18 cellular contexts compared by ENCODE assay signal in genomic region chr5:45383985-45384384, GRCh38.
DNase-seq lines count a peak whose midpoint lies in the region; ATAC-seq, FAIRE-seq and TF ChIP-seq lines count a peak whose summit lies in the region.
"Had no signal": no experiment of that assay in that cellular context is flagged by ENCODE, and none has a peak within 500 bp of the region (broad histone marks: within the 10 kb centered on the region; RNA-seq: fewer than 3 reads in every experiment).

No MANE protein-coding gene starts in this region.

- WGBS in right lobe of liver (ENCODE audit: insufficient coverage, low coverage, low lambda C conversion rate, missing lambda C conversion rate): 43% methylated on average over 2 of the region's 2 CpGs

- POLR2A ChIA-PET in A673 (lab: Charles Lee; ENCODE audit: low non-redundant PET): no interaction called here
- POLR2A ChIA-PET in endothelial cell of umbilical vein (lab: Charles Lee): no interaction called here

- H3K36me3 ChIP-seq in A673 (ENCODE audit: insufficient read depth, low read length, poor library complexity, severe bottlenecking): no peaks in the 10 kb centered on the region
- no peaks in the 10 kb centered on the region for H3K36me3 ChIP-seq in RWPE2 (ENCODE audit: low read depth)
- no peaks in the 10 kb centered on the region for H3K36me3 ChIP-seq in endothelial cell of umbilical vein (ENCODE audit: control insufficient read depth in 2 of 2, extremely low read depth in 1 of 2, insufficient read depth in 2 of 2, low read length in 2 of 2)
- H3K36me3 ChIP-seq in right lobe of liver: no peaks in the 10 kb centered on the region
- H3K36me3 ChIP-seq: BLaER1 had no signal

- peaks cover 40% of the 10 kb centered on the region for H3K4me1 ChIP-seq in A673 (ENCODE audit: insufficient read depth, low read length, poor library complexity, severe bottlenecking)
- H3K4me1 ChIP-seq in RWPE2 (ENCODE audit: insufficient read depth, poor library complexity, severe bottlenecking): peaks cover 45% of the 10 kb centered on the region
- H3K4me1 ChIP-seq in endothelial cell of umbilical vein (ENCODE audit: control insufficient read depth, extremely low read depth, insufficient read depth, low read length): peaks cover 29% of the 10 kb centered on the region
- H3K4me1 ChIP-seq in right lobe of liver: no peaks in the 10 kb centered on the region
- H3K4me1 ChIP-seq: A549, BLaER1 had no signal

- H3K9me1 ChIP-seq in endothelial cell of umbilical vein (replicated peaks; ENCODE audit: control insufficient read depth, extremely low read depth, insufficient read depth, low read length): no peaks in the 10 kb centered on the region

- CTCF ChIA-PET in A673 (lab: Charles Lee) (no interaction called here), endothelial cell of umbilical vein (lab: Charles Lee) (interaction anchor here (3.1 kb wide), 1 partner anchor 18 kb away, joined by 8 read pairs; no protein-coding TSS in a partner anchor)

- H3K9ac ChIP-seq in endothelial cell of umbilical vein (replicated peaks; ENCODE audit: extremely low read depth, insufficient read depth, low read length): no peak overlapping the region
- H3K9ac ChIP-seq: BLaER1 had no signal

- TF ChIP-seq CTCF in A673 (conservative IDR thresholded peaks at IDR 0.05; ENCODE audit: low read depth, low read length) (no peak), RWPE2 (IDR thresholded peaks at IDR 0.05; ENCODE audit: poor library complexity, severe bottlenecking) (no peak), endothelial cell of umbilical vein (IDR thresholded peaks at IDR 0.05; ENCODE audit: extremely low read depth in 1 of 2, insufficient read depth in 1 of 2, low read depth in 1 of 2, low read length in 2 of 2) (no peak), right lobe of liver (IDR thresholded peaks at IDR 0.05) (no peak)

- H3K4me2 ChIP-seq in endothelial cell of umbilical vein (ENCODE audit: insufficient read depth, low read length): no peak overlapping the region
- H3K4me2 ChIP-seq: A549, BLaER1 had no signal

- H3K4me3 ChIP-seq in A673 (ENCODE audit: low read depth, low read length, poor library complexity, severe bottlenecking) (no peak overlapping the region), RWPE2 (ENCODE audit: severe bottlenecking) (no peak overlapping the region), endothelial cell of umbilical vein (replicated peaks in 1 of 3; ENCODE audit: insufficient read depth in 1 of 3, low read depth in 1 of 3, low read length in 3 of 3) (no peak overlapping the region), right lobe of liver (no peak overlapping the region)
- H3K4me3 ChIP-seq: A549, BLaER1, GM12878 had no signal

- H4K20me1 ChIP-seq in endothelial cell of umbilical vein (replicated peaks; ENCODE audit: control insufficient read depth, extremely low read depth, insufficient read depth, low read length): no peaks in the 10 kb centered on the region
- H4K20me1 ChIP-seq: BLaER1 had no signal

- TF ChIP-seq POLR2A in endothelial cell of umbilical vein (IDR thresholded peaks at IDR 0.05; ENCODE audit: low read depth, low read length): no peak
- TF ChIP-seq POLR2A in right lobe of liver (IDR thresholded peaks at IDR 0.05): no peak

- DNase-seq in NCI-H1092 treated with DMSO at 0.1 percent for 48 hours (lab: John Stamatoyannopoulos, UW) (peak; percentile 2), NCI-H1092 (lab: John Stamatoyannopoulos, UW) (no peak), A673 (ENCODE audit: low spot score) (peak; percentile 37), RWPE2 (ENCODE audit: low spot score) (no peak), endothelial cell of umbilical vein (ENCODE audit: low read depth, low spot score) (peak; percentile 35), right lobe of liver (no peak)
- no peak for DNase-seq in stimulated activated CD4-positive, alpha-beta T cell treated with anti-CD3 and anti-CD28 coated beads, Interleukin-12 subunit alpha, Interleukin-12 subunit beta, amount 100 ng/mL, for 4 hours
- DNase-seq: CD4-positive, alpha-beta memory T cell; DMS153; DMS79; GF-D8; H9 had no signal

- intact Hi-C loops in A673 (cut with micrococcal nuclease; ENCODE audit: unreplicated experiment) (loop anchor here (10.0 kb wide), 2 partner anchors 349 to 1609 kb away; no protein-coding TSS in a partner anchor), endothelial cell of umbilical vein (cut with micrococcal nuclease) (no loop called here), right lobe of liver (cut with DNase I) (no loop called here)

- H3K27me3 ChIP-seq in A673 (replicated peaks; ENCODE audit: insufficient read depth, low read depth, low read length, poor library complexity): no peaks in the 10 kb centered on the region
- no peaks in the 10 kb centered on the region for H3K27me3 ChIP-seq in RWPE2 (ENCODE audit: insufficient read depth, poor library complexity, severe bottlenecking)
- H3K27me3 ChIP-seq in endothelial cell of umbilical vein (ENCODE audit: control insufficient read depth in 2 of 2, insufficient read depth in 2 of 2, low read length in 2 of 2): no peaks in the 10 kb centered on the region
- no peaks in the 10 kb centered on the region for H3K27me3 ChIP-seq in right lobe of liver
- H3K27me3 ChIP-seq: BLaER1 had no signal

- FAIRE-seq in endothelial cell of umbilical vein (lab: Jason Lieb, UNC): peak; percentile 31
- FAIRE-seq: A549, GM12878, H1, HepG2 had no signal

- dilution Hi-C loops in endothelial cell of umbilical vein (cut with MboI; ENCODE audit: extremely low pct_ligation_motif_present, low sequenced_read_pairs): no loop called here

- no TSS peak for BruUV-seq in A673 (replicated peaks; lab: Mats Ljungman, UMichigan)
- no TSS peak for BruUV-seq in endothelial cell of umbilical vein (replicated peaks; lab: Mats Ljungman, UMichigan)

- H2AFZ ChIP-seq in endothelial cell of umbilical vein (ENCODE audit: low read depth, low read length): no peak overlapping the region

- no peaks in the 10 kb centered on the region for H3K79me2 ChIP-seq in endothelial cell of umbilical vein (ENCODE audit: control insufficient read depth, insufficient read depth, low read length)

- H3K27ac ChIP-seq in A673 (ENCODE audit: low read depth, low read length, poor library complexity, severe bottlenecking): no peak overlapping the region
- peak overlapping the region; percentile 97 for H3K27ac ChIP-seq in RWPE2 (ENCODE audit: poor library complexity, severe bottlenecking)
- H3K27ac ChIP-seq in endothelial cell of umbilical vein (ENCODE audit: insufficient read depth, low read depth, low read length): no peak overlapping the region
- no peak overlapping the region for H3K27ac ChIP-seq in right lobe of liver
- H3K27ac ChIP-seq: 22Rv1, A549, BLaER1 had no signal

- ATAC-seq in RWPE2 (ENCODE audit: low read depth) (no peak), right lobe of liver (no peak)
- ATAC-seq: A549, GM12878, HepG2 had no signal

- H3K9me3 ChIP-seq in A673 (ENCODE audit: low read depth, low read length, poor library complexity, severe bottlenecking) (peaks cover 4% of the 10 kb centered on the region), RWPE2 (ENCODE audit: severe bottlenecking) (no peaks in the 10 kb centered on the region), endothelial cell of umbilical vein (replicated peaks; ENCODE audit: control insufficient read depth, insufficient read depth, low read length) (no peaks in the 10 kb centered on the region), right lobe of liver (no peaks in the 10 kb centered on the region)
- H3K9me3 ChIP-seq: BLaER1 had no signal

TF ChIP-seq in endothelial cell of umbilical vein, 7 proteins besides CTCF, POLR2A, EP300 and RAD21:
- TF ChIP-seq FOS (IDR thresholded peaks at IDR 0.05; ENCODE audit: borderline replicate concordance, insufficient read depth, low read length) (no peak), EZH2 (IDR thresholded peaks at IDR 0.05; ENCODE audit: borderline replicate concordance, low read depth, low read length, severe bottlenecking) (no peak), MYC (IDR thresholded peaks at IDR 0.05; ENCODE audit: low read depth, low read length) (no peak), JUN (IDR thresholded peaks at IDR 0.05; ENCODE audit: borderline replicate concordance, insufficient read depth, insufficient read length, low read depth) (no peak), POLR2AphosphoS5 (IDR thresholded peaks at IDR 0.05; ENCODE audit: insufficient read depth, low read depth, low read length) (no peak), GATA2 (IDR thresholded peaks at IDR 0.05; ENCODE audit: insufficient read depth, insufficient read length, low read depth, low read length) (no peak), MAX (IDR thresholded peaks at IDR 0.05; ENCODE audit: insufficient read depth, insufficient read length) (no peak)
TF ChIP-seq in endothelial cell of umbilical vein: peak in this region for 0.

Comparison
In these comparisons a context has a peak if more than half of its experiments do, and no peak if none do; other contexts are left out.
1. DNase-seq: peak in NCI-H1092 treated with DMSO at 0.1 percent for 48 hours (single experiment), A673 (single experiment) and endothelial cell of umbilical vein (single experiment); none in NCI-H1092 (single experiment), RWPE2 (single experiment), right lobe of liver (0 of 3) and stimulated activated CD4-positive, alpha-beta T cell treated with anti-CD3 and anti-CD28 coated beads, Interleukin-12 subunit alpha, Interleukin-12 subunit beta, amount 100 ng/mL, for 4 hours (single experiment).